In genomic region chr16:84829168-84829965, GRCh38 we compare ENCODE assay signal across 11 cellular contexts. TPM values are rescaled to one million over a fixed set of nuclear protein-coding genes. Genes with fewer than 3 reads are reported as not detected.
A peak's percentile ranks its signal among the peaks of the same experiment; 100 is the strongest.
DNase-seq lines count a peak whose midpoint lies in the region; ATAC-seq and TF ChIP-seq lines count a peak whose summit lies in the region.
"Had no signal": no experiment of that assay in that cellular context is flagged by ENCODE, and none has a peak within 500 bp of the region (broad histone marks: within the 10 kb centered on the region; RNA-seq: fewer than 3 reads in every experiment).

No MANE protein-coding gene starts in this region.

- no peaks in the 10 kb centered on the region for H3K27me3 ChIP-seq in ascending aorta
- no peaks in the 10 kb centered on the region for H3K27me3 ChIP-seq in right atrium auricular region

- H3K4me1 ChIP-seq in ascending aorta (peaks cover 0 to 5% of the 10 kb centered on the region in 2 donors), right atrium auricular region (peaks cover 0 to 56% of the 10 kb centered on the region in 2 donors)

- peak; percentile 47 for ATAC-seq in sciatic nerve
- no peak for ATAC-seq in HG03045 (IDR thresholded peaks at IDR 0.05; ENCODE audit: unreplicated experiment)
- no peak for ATAC-seq in GM18861 (IDR thresholded peaks at IDR 0.05; ENCODE audit: unreplicated experiment)

- no peaks in the 10 kb centered on the region for H3K9me3 ChIP-seq in ascending aorta
- H3K9me3 ChIP-seq in right atrium auricular region, result no peaks in the 10 kb centered on the region

- H3K27ac ChIP-seq in ascending aorta, result peak overlapping the region; percentile 47 to 60
- H3K27ac ChIP-seq in right atrium auricular region, result peak overlapping the region; percentile 50 to 80

- TF ChIP-seq CTCF in ascending aorta (IDR thresholded peaks at IDR 0.05), result no peak
- TF ChIP-seq CTCF in right atrium auricular region (IDR thresholded peaks at IDR 0.05), result no peak

- DNase-seq in EH (ENCODE audit: low read depth) (peak; percentile 97), ascending aorta (ENCODE audit: low spot score in 2 of 2) (no peak), right atrium auricular region (ENCODE audit: low spot score) (no peak), sciatic nerve (ENCODE audit: low spot score) (no peak), NOMO-1 (lab: John Stamatoyannopoulos, UW; ENCODE audit: unreplicated experiment in 2 of 2) (no peak)
- DNase-seq in stimulated activated CD8-positive, alpha-beta memory T cell treated with anti-CD3 and anti-CD28 coated beads, Interleukin-4, amount 100 ng/mL, for 48 hours, result no peak
- DNase-seq: activated T-cell treated with anti-CD3 and anti-CD28 coated beads, Interleukin-2, amount 50 U/mL, for 24 hours; NCI-H1092; SW 1271 had no signal

- H3K36me3 ChIP-seq in ascending aorta (no peaks in the 10 kb centered on the region), right atrium auricular region (no peaks in the 10 kb centered on the region)

- intact Hi-C loops in ascending aorta (cut with DNase I), result no loop called here
- intact Hi-C loops in sciatic nerve (cut with DNase I), result no loop called here

- H3K4me3 ChIP-seq in ascending aorta, result no peak overlapping the region
- H3K4me3 ChIP-seq in right atrium auricular region, result no peak overlapping the region

RNA-seq across cellular contexts. Expression of gene CRISPLD2, which starts 9.6 kb away (rescaled TPM):
- total RNA-seq in ascending aorta (204 TPM), right atrium auricular region (10 to 100 TPM; 58.4 to 76.4 TPM), sciatic nerve (118 TPM)
